In the genomic region with DNA sequence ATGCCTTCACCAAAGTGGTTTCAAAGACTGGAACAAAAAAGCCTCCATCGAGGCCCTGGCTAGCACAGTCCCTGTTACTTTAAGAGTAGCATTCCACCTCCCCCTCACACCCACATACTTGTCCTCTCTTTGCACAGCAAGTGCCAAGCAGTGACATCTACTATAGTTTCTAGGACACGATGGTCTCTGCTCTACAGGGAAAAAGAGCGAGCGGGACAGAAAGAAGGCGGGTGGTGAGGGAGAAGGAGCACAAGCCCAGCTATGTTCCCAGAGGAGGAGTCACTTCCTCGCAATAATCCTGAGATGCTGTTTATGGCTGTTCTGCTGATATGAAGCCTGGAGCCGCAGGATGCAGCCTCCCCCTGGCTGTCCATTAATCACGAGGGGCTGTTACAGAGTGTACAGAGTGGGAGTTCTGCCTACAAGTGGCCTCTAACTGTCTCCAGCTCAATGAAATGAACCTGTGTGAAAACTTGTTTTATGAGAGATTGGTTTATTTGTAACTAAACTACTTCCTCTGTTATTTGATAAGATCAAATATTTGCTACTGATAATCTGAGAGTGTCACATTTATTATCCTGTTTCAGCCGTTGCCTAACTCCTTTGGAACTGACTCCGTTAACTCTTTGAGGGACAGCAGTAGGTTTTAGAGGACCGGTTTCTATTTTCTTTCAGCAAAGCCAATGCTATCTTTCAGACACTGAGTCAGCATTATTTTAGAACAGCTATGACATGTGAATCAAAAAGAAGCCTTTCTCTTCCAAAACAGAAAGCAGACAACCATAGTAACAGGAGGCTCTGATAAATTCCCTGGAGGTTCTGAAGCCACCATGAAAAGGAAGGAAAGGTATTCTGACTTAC, we compare ENCODE assay signal across 8 cellular contexts.
A peak's percentile ranks its signal among the peaks of the same experiment; 100 is the strongest.
DNase-seq lines count a peak whose midpoint lies in the region; ATAC-seq, FAIRE-seq and TF ChIP-seq lines count a peak whose summit lies in the region.

No MANE protein-coding gene starts in this region.

- no peak for TF ChIP-seq RAD21 in H1 (IDR thresholded peaks at IDR 0.05 in 1 of 2, conservative IDR thresholded peaks at IDR 0.05 in 1 of 2; ENCODE audit: low read depth in 2 of 2, low read length in 2 of 2)

- no peaks in the 10 kb centered on the region for H3K23me2 ChIP-seq in H1 (ENCODE audit: low read depth, low read length)

- H3K14ac ChIP-seq in H1 (ENCODE audit: insufficient read length) = no peak overlapping the region

- H3K79me1 ChIP-seq in H1 (ENCODE audit: low read depth, low read length) = no peaks in the 10 kb centered on the region
- no peaks in the 10 kb centered on the region for H3K79me1 ChIP-seq in mesendoderm (ENCODE audit: low read length)

- H2BK120ac ChIP-seq in H1 (replicated peaks; ENCODE audit: low read depth, low read length) (no peak overlapping the region), mesendoderm (ENCODE audit: low read depth, low read length) (no peak overlapping the region)

- H2BK5ac ChIP-seq in H1 (ENCODE audit: low read depth, low read length) (peak overlapping the region; percentile 67; the same call in 1 of the 2 replicates), mesendoderm (ENCODE audit: low read length) (peak overlapping the region; percentile 59)

- H3K9ac ChIP-seq in H1 (replicated peaks in 1 of 4; ENCODE audit: extremely low read depth in 1 of 4, low read depth in 3 of 4, low read length in 3 of 4) (peak overlapping the region in 1 of 4 experiments; percentile 37; a peak in 1 of 7 replicates), mesendoderm (ENCODE audit: low read length) (peak overlapping the region; percentile 20)

- H2AFZ ChIP-seq in H1 (ENCODE audit: low read length) = peak overlapping the region; percentile 94

- peak overlapping the region; percentile 30; the same call in 1 of the 2 replicates for H2BK12ac ChIP-seq in H1 (ENCODE audit: low read depth, low read length)

- no peaks in the 10 kb centered on the region for H3K27me3 ChIP-seq in H1 (replicated peaks in 1 of 4; ENCODE audit: control insufficient read depth in 3 of 4, extremely low read depth in 1 of 4, insufficient read depth in 3 of 4, low read length in 3 of 4)
- H3K27me3 ChIP-seq in mesendoderm (ENCODE audit: insufficient read depth, low read length, poor library complexity) = no peaks in the 10 kb centered on the region
- H3K27me3 ChIP-seq in uterus = no peaks in the 10 kb centered on the region

- H3K79me2 ChIP-seq in H1 (ENCODE audit: control insufficient read depth in 1 of 2, insufficient read depth in 2 of 2, low read length in 2 of 2) = no peaks in the 10 kb centered on the region
- H3K79me2 ChIP-seq in mesendoderm (ENCODE audit: control insufficient read depth, insufficient read depth, low read length) = no peaks in the 10 kb centered on the region

- no peaks in the 10 kb centered on the region for H3K36me3 ChIP-seq in H1 (ENCODE audit: control insufficient read depth in 2 of 4, insufficient read depth in 4 of 4, low read length in 3 of 4)
- H3K36me3 ChIP-seq in mesendoderm (ENCODE audit: control insufficient read depth, insufficient read depth, low read length) = no peaks in the 10 kb centered on the region
- no peaks in the 10 kb centered on the region for H3K36me3 ChIP-seq in uterus

- no peak for TF ChIP-seq POLR2A in H1 (IDR thresholded peaks at IDR 0.05; ENCODE audit: control extremely low read depth in 1 of 2, low read depth in 2 of 2, low read length in 2 of 2)
- TF ChIP-seq POLR2A in uterus (IDR thresholded peaks at IDR 0.05) = no peak

- WGBS in H1 (ENCODE audit: extremely low coverage in 1 of 2, insufficient coverage in 1 of 2, insufficient read length in 1 of 2, insufficient replicate concordance in 2 of 2, low coverage in 1 of 2, low lambda C conversion rate in 2 of 2, missing lambda C conversion rate in 1 of 2), 2 experiments = 60% methylated on average over 11 of the region's 11 CpGs; no CpG with 5 or more reads in 1 of the 2 experiments
- WGBS in mesendoderm (ENCODE audit: extremely low coverage, insufficient coverage, low lambda C conversion rate) = no CpG with 5 or more reads among the region's 11 CpGs

- TF ChIP-seq EP300 in H1 (IDR thresholded peaks at IDR 0.05; ENCODE audit: borderline replicate concordance in 1 of 2, low read depth in 2 of 2, low read length in 2 of 2) = no peak

- H4K91ac ChIP-seq in H1 (replicated peaks; ENCODE audit: insufficient read length, low read length) = no peak overlapping the region

- H3K18ac ChIP-seq in H1 (ENCODE audit: extremely low read depth, low read length) (peak overlapping the region; percentile 17; the same call in 1 of the 2 replicates), mesendoderm (ENCODE audit: low read length) (peak overlapping the region; percentile 3)

- H3K4ac ChIP-seq in H1 (replicated peaks; ENCODE audit: insufficient read length, low read depth, low read length) = no peak overlapping the region
- H3K4ac ChIP-seq in mesendoderm (ENCODE audit: low read depth, low read length) = no peak overlapping the region

- no peak overlapping the region for H3K27ac ChIP-seq in H1 (ENCODE audit: low read depth, low read length)
- peak overlapping the region; percentile 23 for H3K27ac ChIP-seq in mesendoderm (ENCODE audit: low read depth, low read length)
- H3K27ac ChIP-seq in uterus = peak overlapping the region; percentile 61 to 71

- H3K4me1 ChIP-seq in H1 (replicated peaks in 1 of 4; ENCODE audit: control insufficient read depth in 3 of 4, insufficient read depth in 4 of 4, low read length in 3 of 4) (peaks cover 0 to 9% (median 7%) of the 10 kb centered on the region in 4 experiments; a peak in 5 of 7 replicates), mesendoderm (ENCODE audit: control insufficient read depth, low read depth, low read length) (peaks cover 13% of the 10 kb centered on the region), uterus (no peaks in the 10 kb centered on the region)

- H4K5ac ChIP-seq in H1 (ENCODE audit: insufficient read length, low read depth, low read length) = no peak overlapping the region
- H4K5ac ChIP-seq in mesendoderm (ENCODE audit: low read length) = no peak overlapping the region

- peak; percentile 42 for DNase-seq in AG08395 (ENCODE audit: low spot score)
- DNase-seq in NCI-H460 (ENCODE audit: extremely low read depth, low read depth) = peak; percentile 15
- DNase-seq in H1 (ENCODE audit: low read depth in 1 of 2, low spot score in 2 of 2) = no peak
- DNase-seq in mesendoderm = peak; percentile 65
- DNase-seq in uterus = peak; percentile 47 to 61
- DNase-seq in NCI-H69 (lab: John Stamatoyannopoulos, UW) = no peak
- DNase-seq in activated CD4-positive, alpha-beta T cell treated with anti-CD3 and anti-CD28 coated beads for 48 hours = no peak

- no peak overlapping the region; the same call in 1 of the 2 replicates for H2BK20ac ChIP-seq in H1 (ENCODE audit: low read length)

- H2BK15ac ChIP-seq in H1 (ENCODE audit: low read length) (no peak overlapping the region), mesendoderm (replicated peaks; ENCODE audit: low read depth) (no peak overlapping the region)

- peak overlapping the region; percentile 7 to 37; a peak in 2 of 4 replicates for H3K4me2 ChIP-seq in H1 (ENCODE audit: insufficient read depth in 1 of 2, low read depth in 2 of 2, low read length in 2 of 2)
- no peak overlapping the region for H3K4me2 ChIP-seq in mesendoderm (ENCODE audit: low read length)

- FAIRE-seq in H1 (lab: Jason Lieb, UNC) = no peak

- no peak overlapping the region; a peak in 1 of 8 replicates for H3K4me3 ChIP-seq in H1 (ENCODE audit: extremely low read depth in 1 of 4, insufficient read depth in 2 of 4, low read depth in 3 of 4, low read length in 4 of 4)
- H3K4me3 ChIP-seq in mesendoderm (ENCODE audit: low read length) = no peak overlapping the region
- no peak overlapping the region for H3K4me3 ChIP-seq in uterus

- TF ChIP-seq CTCF in H1 (IDR thresholded peaks at IDR 0.05; ENCODE audit: control extremely low read depth in 1 of 3, insufficient read depth in 1 of 3, low read depth in 1 of 3, low read length in 3 of 3) (no peak), uterus (IDR thresholded peaks at IDR 0.05) (no peak)

- no peaks in the 10 kb centered on the region for H4K20me1 ChIP-seq in H1 (replicated peaks in 1 of 2; ENCODE audit: control insufficient read depth in 1 of 2, insufficient read depth in 2 of 2, low read length in 2 of 2)

- intact Hi-C loops in uterus (cut with DNase I; ENCODE audit: low total_unique reads) = no loop called here

- H2AK5ac ChIP-seq in H1 (ENCODE audit: low read depth, low read length) = no peak overlapping the region
- H2AK5ac ChIP-seq in mesendoderm (ENCODE audit: low read length) = no peak overlapping the region

- CTCF ChIA-PET in H1 (lab: Charles Lee; ENCODE audit: partially characterized antibody) = interaction anchor here (0.9 to 2.3 kb wide), 3 partner anchors 9 to 210 kb away, joined by 3 to 9 read pairs (median 5); no protein-coding TSS in a partner anchor

- H3K56ac ChIP-seq in H1 (replicated peaks; ENCODE audit: insufficient read length, low read depth, low read length) (no peak overlapping the region), mesendoderm (ENCODE audit: low read length) (peak overlapping the region; percentile 40)

- POLR2A ChIA-PET in H1 (lab: Charles Lee; ENCODE audit: partially characterized antibody) = no interaction called here

- no peaks in the 10 kb centered on the region for H3K9me3 ChIP-seq in H1 (ENCODE audit: insufficient read depth in 2 of 2, low read depth in 1 of 2, low read length in 1 of 2)
- no peaks in the 10 kb centered on the region for H3K9me3 ChIP-seq in uterus

- H3K23ac ChIP-seq in H1 (ENCODE audit: insufficient read length) (no peak overlapping the region), mesendoderm (ENCODE audit: low read length) (no peak overlapping the region)

- H4K8ac ChIP-seq in H1 (ENCODE audit: extremely low read depth, insufficient read depth, low read length) (no peak overlapping the region), mesendoderm (ENCODE audit: low read depth, low read length) (no peak overlapping the region)

- ATAC-seq in HG03139 (IDR thresholded peaks at IDR 0.05; ENCODE audit: unreplicated experiment) = no peak

TF ChIP-seq in H1, 55 proteins besides CTCF, POLR2A, EP300 and RAD21 (continues in another document):
- TF ChIP-seq, protein P1, sequence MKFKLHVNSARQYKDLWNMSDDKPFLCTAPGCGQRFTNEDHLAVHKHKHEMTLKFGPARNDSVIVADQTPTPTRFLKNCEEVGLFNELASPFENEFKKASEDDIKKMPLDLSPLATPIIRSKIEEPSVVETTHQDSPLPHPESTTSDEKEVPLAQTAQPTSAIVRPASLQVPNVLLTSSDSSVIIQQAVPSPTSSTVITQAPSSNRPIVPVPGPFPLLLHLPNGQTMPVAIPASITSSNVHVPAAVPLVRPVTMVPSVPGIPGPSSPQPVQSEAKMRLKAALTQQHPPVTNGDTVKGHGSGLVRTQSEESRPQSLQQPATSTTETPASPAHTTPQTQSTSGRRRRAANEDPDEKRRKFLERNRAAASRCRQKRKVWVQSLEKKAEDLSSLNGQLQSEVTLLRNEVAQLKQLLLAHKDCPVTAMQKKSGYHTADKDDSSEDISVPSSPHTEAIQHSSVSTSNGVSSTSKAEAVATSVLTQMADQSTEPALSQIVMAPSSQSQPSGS (IDR thresholded peaks at IDR 0.05; ENCODE audit: low read length) = no peak
- no peak for TF ChIP-seq ASH2L (IDR thresholded peaks at IDR 0.05; ENCODE audit: low read length)
- TF ChIP-seq CBX5 (IDR thresholded peaks at IDR 0.05; ENCODE audit: low read depth, low read length) = no peak
- TF ChIP-seq MAFK (IDR thresholded peaks at IDR 0.05; ENCODE audit: low read depth, low read length) = peak; percentile 58; the same call in 1 of the 2 replicates

Comparison
In these comparisons a context has a peak if more than half of its experiments do, and no peak if none do; other contexts are left out.
1. DNase-seq: peak in AG08395 (single experiment), NCI-H460 (single experiment), mesendoderm (single experiment) and uterus (2 of 2); none in H1 (0 of 2), NCI-H69 (single experiment) and activated CD4-positive, alpha-beta T cell treated with anti-CD3 and anti-CD28 coated beads for 48 hours (single experiment).